9 cellular contexts compared by ENCODE assay signal in the genomic region with DNA sequence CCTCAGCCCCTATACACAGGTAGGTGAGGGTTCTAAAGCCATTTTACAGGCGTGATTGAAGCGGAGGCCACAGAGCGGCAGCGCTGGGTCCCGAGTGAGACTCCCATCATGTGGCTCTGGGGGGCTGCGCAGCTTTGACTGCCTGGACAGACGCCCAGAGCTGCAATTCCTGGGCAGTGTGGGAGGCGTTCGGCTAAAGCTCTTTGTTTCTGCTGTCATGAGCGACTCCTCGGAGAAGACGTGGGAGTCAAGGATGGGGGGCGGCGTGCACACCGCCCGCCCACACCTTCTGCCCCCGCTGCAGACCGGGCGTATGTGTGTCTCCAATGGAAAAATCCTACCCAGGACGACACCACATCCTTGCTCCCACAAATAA. TPM values are rescaled to one million over a fixed set of nuclear protein-coding genes. Genes with fewer than 3 reads are reported as not detected.
DNase-seq lines count a peak whose midpoint lies in the region; ATAC-seq lines count a peak whose summit lies in the region.
"Had no signal": no experiment of that assay in that cellular context is flagged by ENCODE, and none has a peak within 500 bp of the region (broad histone marks: within the 10 kb centered on the region; RNA-seq: fewer than 3 reads in every experiment).

No MANE protein-coding gene starts in this region.

- peak overlapping the region; percentile 66 to 80 (median 77) for H3K9ac ChIP-seq in skeletal muscle tissue (ENCODE audit: low read depth in 1 of 3, low read length in 3 of 3)

- H3K4me3 Mint-ChIP-seq in activated naive CD8-positive, alpha-beta T cell treated with anti-CD3 and anti-CD28 coated beads for 36 hours, result peak overlapping the region; percentile 86

- no peaks in the 10 kb centered on the region for H3K27me3 Mint-ChIP-seq in activated naive CD8-positive, alpha-beta T cell treated with anti-CD3 and anti-CD28 coated beads for 36 hours

- no peak for ATAC-seq in GM18502 (IDR thresholded peaks at IDR 0.05; ENCODE audit: poor library complexity, unreplicated experiment)
- no peak for ATAC-seq in HG03159 (IDR thresholded peaks at IDR 0.05; ENCODE audit: unreplicated experiment)

- H3K4me3 ChIP-seq in iPS-11a (ENCODE audit: low read depth, low read length) (peak overlapping the region; percentile 84), skeletal muscle tissue (ENCODE audit: low read length in 3 of 3) (peak overlapping the region; percentile 74 to 78 (median 75))

- H3K4me1 ChIP-seq in skeletal muscle tissue (ENCODE audit: control insufficient read depth in 3 of 3, insufficient read depth in 3 of 3, low read length in 3 of 3), result peaks cover 30 to 33% (median 32%) of the 10 kb centered on the region in 3 donors

- no peaks in the 10 kb centered on the region for H3K9me3 Mint-ChIP-seq in activated naive CD8-positive, alpha-beta T cell treated with anti-CD3 and anti-CD28 coated beads for 36 hours

- peak overlapping the region; percentile 88 for H3K27ac Mint-ChIP-seq in activated naive CD8-positive, alpha-beta T cell treated with anti-CD3 and anti-CD28 coated beads for 36 hours

- H3K27ac ChIP-seq in skeletal muscle tissue (ENCODE audit: low read depth, low read length), result peak overlapping the region; percentile 64
- H3K27ac ChIP-seq: VCaP had no signal

- no peaks in the 10 kb centered on the region for H3K9me3 ChIP-seq in skeletal muscle tissue (ENCODE audit: control insufficient read depth in 3 of 3, low read length in 3 of 3)

- H3K36me3 ChIP-seq in skeletal muscle tissue (ENCODE audit: control insufficient read depth in 3 of 3, insufficient read depth in 3 of 3, low read length in 3 of 3), result peaks cover 0 to 5% (median 4%) of the 10 kb centered on the region in 3 donors

- DNase-seq in NCI-H2227 (lab: John Stamatoyannopoulos, UW; ENCODE audit: unreplicated experiment), result peak; percentile 35
- DNase-seq in NCI-H2227 treated with DMSO at 0.1 percent for 48 hours (lab: John Stamatoyannopoulos, UW), result no peak
- DNase-seq in activated naive CD8-positive, alpha-beta T cell treated with anti-CD3 and anti-CD28 coated beads for 36 hours, result no peak
- no peak for DNase-seq in pons (ENCODE audit: low spot score)

- peaks cover 0 to 42% (median 23%) of the 10 kb centered on the region in 3 donors for H3K27me3 ChIP-seq in skeletal muscle tissue (ENCODE audit: control insufficient read depth in 3 of 3, insufficient read depth in 3 of 3, low read length in 3 of 3)

- H3K4me1 Mint-ChIP-seq in activated naive CD8-positive, alpha-beta T cell treated with anti-CD3 and anti-CD28 coated beads for 36 hours, result peaks cover 64% of the 10 kb centered on the region

- H3K36me3 Mint-ChIP-seq in activated naive CD8-positive, alpha-beta T cell treated with anti-CD3 and anti-CD28 coated beads for 36 hours, result peaks cover 20% of the 10 kb centered on the region

RNA-seq across cellular contexts. Expression of a gene that starts 0.9 kb away (rescaled TPM):
- total RNA-seq in activated naive CD8-positive, alpha-beta T cell treated with anti-CD3 and anti-CD28 coated beads for 36 hours, result 10 to 100 TPM; 85.0 to 89.2 TPM
- total RNA-seq in skeletal muscle tissue, result 41.2 TPM
